ENCODE assay signal across 23 cellular contexts in genomic region chr20:1636621-1637020, GRCh38. TPM values are rescaled to one million over a fixed set of nuclear protein-coding genes. Genes with fewer than 3 reads are reported as not detected.
DNase-seq lines count a peak whose midpoint lies in the region; ATAC-seq, FAIRE-seq and TF ChIP-seq lines count a peak whose summit lies in the region.
"Had no signal": no experiment of that assay in that cellular context is flagged by ENCODE, and none has a peak within 500 bp of the region (broad histone marks: within the 10 kb centered on the region; RNA-seq: fewer than 3 reads in every experiment).

No MANE protein-coding gene starts in this region.

- H3K27ac ChIP-seq in HCT116 (ENCODE audit: low read depth, low read length): no peak overlapping the region
- H3K27ac ChIP-seq in GM12878 (ENCODE audit: control insufficient read depth, insufficient read depth): no peak overlapping the region
- no peak overlapping the region for H3K27ac ChIP-seq in mesendoderm (ENCODE audit: low read depth, low read length)
- no peak overlapping the region for H3K27ac ChIP-seq in Karpas-422 (ENCODE audit: low read length)
- H3K27ac ChIP-seq: C4-2B, hepatocyte, neutrophil, SJSA1, tibial nerve had no signal

- intact Hi-C loops in activated CD4-positive, alpha-beta T cell treated with anti-CD3 and anti-CD28 coated beads for 36 hours (cut with DNase I, micrococcal nuclease): no loop called here
- intact Hi-C loops in HCT116 (cut with micrococcal nuclease) (no loop called here), GM12878 (cut with micrococcal nuclease; ENCODE audit: unreplicated experiment) (no loop called here)

- no peaks in the 10 kb centered on the region for H3K36me3 ChIP-seq in HCT116 (ENCODE audit: control insufficient read depth in 1 of 2, insufficient read depth in 2 of 2, low read length in 2 of 2)
- no peaks in the 10 kb centered on the region for H3K36me3 ChIP-seq in GM12878 (ENCODE audit: control insufficient read depth in 2 of 2, insufficient read depth in 2 of 2, low read length in 1 of 2)
- no peaks in the 10 kb centered on the region for H3K36me3 ChIP-seq in mesendoderm (ENCODE audit: control insufficient read depth, insufficient read depth, low read length)
- H3K36me3 ChIP-seq in Karpas-422 (ENCODE audit: insufficient read depth, low read length): no peaks in the 10 kb centered on the region
- H3K36me3 ChIP-seq: neutrophil, SJSA1, tibial nerve had no signal

- no peak overlapping the region for H4K8ac ChIP-seq in mesendoderm (ENCODE audit: low read depth, low read length)

- H3K56ac ChIP-seq in mesendoderm (ENCODE audit: low read length): no peak overlapping the region

- H3K27ac Mint-ChIP-seq in activated CD4-positive, alpha-beta T cell treated with anti-CD3 and anti-CD28 coated beads for 36 hours: peak overlapping the region; percentile 21
- H3K27ac Mint-ChIP-seq: T-helper 2 cell treated with Interferon-gamma antibody and Interleukin-4, amounts not matched to agents 5 μg/mL and 100 μg/mL, for 36 hours had no signal

- H3K27me3 ChIP-seq in HCT116 (ENCODE audit: insufficient read depth, low read length) (no peaks in the 10 kb centered on the region), GM12878 (replicated peaks in 1 of 2; ENCODE audit: control insufficient read depth in 2 of 2, insufficient read depth in 2 of 2, low read length in 1 of 2) (no peaks in the 10 kb centered on the region; a peak in 1 of 4 replicates), mesendoderm (ENCODE audit: insufficient read depth, low read length, poor library complexity) (no peaks in the 10 kb centered on the region), Karpas-422 (ENCODE audit: low read length) (no peaks in the 10 kb centered on the region)
- H3K27me3 ChIP-seq: hepatocyte, neutrophil, tibial nerve had no signal

- H3K4ac ChIP-seq in mesendoderm (ENCODE audit: low read depth, low read length): no peak overlapping the region

- H3K4me1 Mint-ChIP-seq in activated CD4-positive, alpha-beta T cell treated with anti-CD3 and anti-CD28 coated beads for 36 hours: peaks cover 38% of the 10 kb centered on the region

- H3K4me3 ChIP-seq in HCT116 (replicated peaks in 1 of 2; ENCODE audit: low read depth in 1 of 2, low read length in 2 of 2): no peak overlapping the region
- no peak overlapping the region for H3K4me3 ChIP-seq in GM12878
- H3K4me3 ChIP-seq in mesendoderm (ENCODE audit: low read length): no peak overlapping the region
- no peak overlapping the region for H3K4me3 ChIP-seq in Karpas-422 (ENCODE audit: low read length)
- H3K4me3 ChIP-seq: hepatocyte, SJSA1, tibial nerve had no signal

- no peak overlapping the region for H2AK5ac ChIP-seq in mesendoderm (ENCODE audit: low read length)

- peaks cover 10% of the 10 kb centered on the region for H3K9me3 Mint-ChIP-seq in activated CD4-positive, alpha-beta T cell treated with anti-CD3 and anti-CD28 coated beads for 36 hours (ENCODE audit: low read depth)

- no peak overlapping the region for H2AFZ ChIP-seq in HCT116 (ENCODE audit: low read depth, low read length, poor library complexity, severe bottlenecking)
- no peak overlapping the region for H2AFZ ChIP-seq in GM12878 (ENCODE audit: control insufficient read depth, low read depth, low read length)
- H2AFZ ChIP-seq in Karpas-422 (ENCODE audit: low read length): no peak overlapping the region
- H2AFZ ChIP-seq: hepatocyte had no signal

- H2BK15ac ChIP-seq in mesendoderm (replicated peaks; ENCODE audit: low read depth): no peak overlapping the region

- H3K9ac ChIP-seq in HCT116 (ENCODE audit: low read length): no peak overlapping the region
- H3K9ac ChIP-seq in GM12878 (ENCODE audit: control insufficient read depth, insufficient read depth, low read length): no peak overlapping the region
- no peak overlapping the region for H3K9ac ChIP-seq in mesendoderm (ENCODE audit: low read length)
- no peak overlapping the region for H3K9ac ChIP-seq in Karpas-422 (ENCODE audit: low read length)

- ATAC-seq in activated CD4-positive, alpha-beta T cell treated with anti-CD3 and anti-CD28 coated beads for 36 hours: no peak
- no peak for ATAC-seq in HCT116
- peak; percentile 39; the same call in 2 of the 3 replicates for ATAC-seq in GM12878
- no peak for ATAC-seq in HG03025 (IDR thresholded peaks at IDR 0.05; ENCODE audit: low FRiP score, unreplicated experiment)
- ATAC-seq: activated CD4-positive, CD25-positive, alpha-beta regulatory T cell treated with anti-CD3 and anti-CD28 coated beads, Interleukin-2, amount 50 U/mL, for 24 hours had no signal

- WGBS in GM12878 (ENCODE audit: insufficient coverage, insufficient replicate concordance, low lambda C conversion rate, missing lambda C conversion rate): 35% methylated on average over 2 of the region's 2 CpGs
- no CpG with 5 or more reads among the region's 2 CpGs for WGBS in mesendoderm (ENCODE audit: extremely low coverage, insufficient coverage, low lambda C conversion rate)

- H3K79me1 ChIP-seq in mesendoderm (ENCODE audit: low read length): no peaks in the 10 kb centered on the region

- no peaks in the 10 kb centered on the region for H3K9me2 ChIP-seq in HCT116 (ENCODE audit: insufficient read depth)
- H3K9me2 ChIP-seq in Karpas-422 (replicated peaks; ENCODE audit: insufficient read depth, low read length): no peaks in the 10 kb centered on the region

- no peak overlapping the region for H3K18ac ChIP-seq in mesendoderm (ENCODE audit: low read length)

- no peak for TF ChIP-seq POLR2A in HCT116 (IDR thresholded peaks at IDR 0.05; ENCODE audit: borderline replicate concordance, extremely low read depth, insufficient read depth, insufficient read length)
- TF ChIP-seq POLR2A in GM12878 (IDR thresholded peaks at IDR 0.05; ENCODE audit: low read depth, low read length): no peak

- TF ChIP-seq EP300 in GM12878 (IDR thresholded peaks at IDR 0.05; ENCODE audit: borderline replicate concordance in 1 of 2, control insufficient read depth in 1 of 2, low read depth in 2 of 2, low read length in 2 of 2): no peak

- TF ChIP-seq CTCF in HCT116 (IDR thresholded peaks at IDR 0.05 in 2 of 3, conservative IDR thresholded peaks at IDR 0.05 in 1 of 3; ENCODE audit: borderline replicate concordance in 1 of 3, insufficient read depth in 1 of 3, low read depth in 2 of 3, low read length in 2 of 3): peak in 1 of 3 experiments; percentile 23; a peak in 1 of 6 replicates
- TF ChIP-seq CTCF in GM12878 (IDR thresholded peaks at IDR 0.05 in 2 of 3, conservative IDR thresholded peaks at IDR 0.05 in 1 of 3; ENCODE audit: control insufficient read depth in 2 of 3, extremely low read depth in 1 of 3, insufficient read depth in 1 of 3, low read depth in 3 of 3, low read length in 3 of 3): peak; percentile 5 to 15 (median 8); a peak in 2 of 6 replicates

- no peak for FAIRE-seq in GM12878 (lab: Jason Lieb, UNC)
- FAIRE-seq: keratinocyte had no signal

- POLR2A ChIA-PET in activated CD4-positive, alpha-beta T cell treated with anti-CD3 and anti-CD28 coated beads for 36 hours (lab: Charles Lee): no interaction called here
- POLR2A ChIA-PET in HCT116 (lab: Charles Lee) (no interaction called here), GM12878 (lab: Charles Lee) (no interaction called here)

- H4K20me1 ChIP-seq in HCT116 (ENCODE audit: insufficient read depth) (no peaks in the 10 kb centered on the region), GM12878 (ENCODE audit: control insufficient read depth, insufficient read depth) (no peaks in the 10 kb centered on the region), Karpas-422 (ENCODE audit: insufficient read depth, low read depth, low read length) (no peaks in the 10 kb centered on the region)

- BruUV-seq in HCT116 (replicated peaks; lab: Mats Ljungman, UMichigan) (no TSS peak), GM12878 (replicated peaks; lab: Mats Ljungman, UMichigan) (no TSS peak)

- H2BK5ac ChIP-seq in mesendoderm (ENCODE audit: low read length): no peak overlapping the region

- no peak overlapping the region for H3K23ac ChIP-seq in mesendoderm (ENCODE audit: low read length)

- H2BK120ac ChIP-seq in mesendoderm (ENCODE audit: low read depth, low read length): no peak overlapping the region

- DNase-seq in activated CD4-positive, alpha-beta T cell treated with anti-CD3 and anti-CD28 coated beads for 36 hours: no peak
- DNase-seq in activated CD4-positive, alpha-beta T cell treated with anti-CD3 and anti-CD28 coated beads for 1 hour: no peak
- DNase-seq in HCT116 (ENCODE audit: low read depth, low spot score) (no peak), GM12878 (ENCODE audit: low read depth, low spot score) (no peak), mesendoderm (peak; percentile 46), Karpas-422 (no peak), NCI-H345 (lab: John Stamatoyannopoulos, UW) (no peak)
- DNase-seq: activated effector memory CD4-positive, alpha-beta T cell treated with anti-CD3 and anti-CD28 coated beads, Interleukin-2, amount 50 U/mL, for 16 hours; HCEC 1CT; KBM-7; midbrain; NCI-H1105; NCI-H69 had no signal

- in situ Hi-C loops in GM12878 (cut with MboI): no loop called here

- H3K4me2 ChIP-seq in HCT116 (ENCODE audit: low read length): no peak overlapping the region
- H3K4me2 ChIP-seq in GM12878 (ENCODE audit: control insufficient read depth, insufficient read depth): no peak overlapping the region
- H3K4me2 ChIP-seq in mesendoderm (ENCODE audit: low read length): no peak overlapping the region
- H3K4me2 ChIP-seq in Karpas-422 (ENCODE audit: low read depth, low read length, poor library complexity, severe bottlenecking): no peak overlapping the region
- H3K4me2 ChIP-seq: hepatocyte had no signal

- H3K36me3 Mint-ChIP-seq in activated CD4-positive, alpha-beta T cell treated with anti-CD3 and anti-CD28 coated beads for 36 hours (ENCODE audit: low read depth): peaks cover 50% of the 10 kb centered on the region

- SMC1A ChIA-PET in GM12878 (lab: Charles Lee; ENCODE audit: uncharacterized antibody, unreplicated experiment): interaction anchor here (1.0 to 1.4 kb wide), 5 partner anchors 11 to 128 kb away, joined by 3 to 8 read pairs (median 3); no protein-coding TSS in a partner anchor

- CTCF ChIA-PET in activated CD4-positive, alpha-beta T cell treated with anti-CD3 and anti-CD28 coated beads for 36 hours (lab: Charles Lee): interaction anchor here (0.7 kb wide), 1 partner anchor 300 kb away, joined by 3 read pairs; no protein-coding TSS in a partner anchor
- CTCF ChIA-PET in HCT116 (lab: Charles Lee): no interaction called here
- CTCF ChIA-PET in GM12878 (lab: Yijun Ruan, JAX): interaction anchor here (1.0 to 1.3 kb wide), 6 partner anchors 97 to 133 kb away, joined by 4 to 7 read pairs (median 5); no protein-coding TSS in a partner anchor

- H3K4me1 ChIP-seq in HCT116 (ENCODE audit: control insufficient read depth in 1 of 2, insufficient read depth in 2 of 2, low read length in 2 of 2) (peaks cover 8 to 10% of the 10 kb centered on the region in 2 experiments), GM12878 (ENCODE audit: control insufficient read depth, insufficient read depth, low read length) (peaks cover 7% of the 10 kb centered on the region), mesendoderm (ENCODE audit: control insufficient read depth, low read depth, low read length) (no peaks in the 10 kb centered on the region), Karpas-422 (ENCODE audit: low read length) (no peaks in the 10 kb centered on the region)
- H3K4me1 ChIP-seq: SJSA1, tibial nerve had no signal

- H3K9me3 ChIP-seq in HCT116 (ENCODE audit: control insufficient read depth in 1 of 2, insufficient read depth in 1 of 2, low read depth in 1 of 2, low read length in 2 of 2) (no peaks in the 10 kb centered on the region), GM12878 (replicated peaks; ENCODE audit: control insufficient read depth, insufficient read depth, low read length) (no peaks in the 10 kb centered on the region; the same call in 2 of the 3 replicates), Karpas-422 (ENCODE audit: low read length) (no peaks in the 10 kb centered on the region)
- H3K9me3 ChIP-seq: neutrophil, SJSA1 had no signal

- no peak overlapping the region for H3K4me3 Mint-ChIP-seq in activated CD4-positive, alpha-beta T cell treated with anti-CD3 and anti-CD28 coated beads for 36 hours
- H3K4me3 Mint-ChIP-seq: T-helper 2 cell treated with Interferon-gamma antibody and Interleukin-4, amounts not matched to agents 5 μg/mL and 100 μg/mL, for 36 hours had no signal

- TF ChIP-seq RAD21 in HCT116 (IDR thresholded peaks at IDR 0.05; ENCODE audit: low read depth) (peak; percentile 47; the same call in 1 of the 2 replicates), GM12878 (IDR thresholded peaks at IDR 0.05; ENCODE audit: insufficient read depth, low read depth, low read length) (peak; percentile 33; the same call in 1 of the 2 replicates)

- H3K79me2 ChIP-seq in HCT116 (ENCODE audit: insufficient read depth, low read length): no peaks in the 10 kb centered on the region
- no peaks in the 10 kb centered on the region for H3K79me2 ChIP-seq in GM12878 (ENCODE audit: control insufficient read depth, insufficient read depth, low read length)
- H3K79me2 ChIP-seq in mesendoderm (ENCODE audit: control insufficient read depth, insufficient read depth, low read length): no peaks in the 10 kb centered on the region
- H3K79me2 ChIP-seq in Karpas-422 (ENCODE audit: low read length): no peaks in the 10 kb centered on the region
- H3K79me2 ChIP-seq: hepatocyte had no signal

- no peaks in the 10 kb centered on the region for H3K27me3 Mint-ChIP-seq in activated CD4-positive, alpha-beta T cell treated with anti-CD3 and anti-CD28 coated beads for 36 hours

- H4K5ac ChIP-seq in mesendoderm (ENCODE audit: low read length): no peak overlapping the region

- RAD21 ChIA-PET in HCT116 (lab: Charles Lee; ENCODE audit: low non-redundant PET in 1 of 2, low total read pairs in 2 of 2, uncharacterized antibody in 2 of 2, unreplicated experiment in 2 of 2): no interaction called here
- RAD21 ChIA-PET in GM12878 (lab: Charles Lee; ENCODE audit: unreplicated experiment): interaction anchor here (1.0 to 1.4 kb wide), 4 partner anchors 127 to 140 kb away, joined by 3 to 10 read pairs (median 3); no protein-coding TSS in a partner anchor

RNA-seq across cellular contexts. Expression of gene SIRPB1, which starts 16.8 kb away (rescaled TPM):
- 1 to 10 TPM; 1.0 to 2.1 TPM for total RNA-seq in activated CD4-positive, alpha-beta T cell treated with anti-CD3 and anti-CD28 coated beads for 36 hours
- total RNA-seq in HCT116 (2021; ENCODE audit: unreplicated experiment) (1.9 TPM), GM12878 (2014; rRNA removed) (10.0 and 10.3 TPM in 2 replicates), GM12878 (2014; rRNA removed; fragmentation: Illumina TruSeq; extraction: Trizol) (8.2 and 12.0 TPM in 2 replicates), GM12878 (2021) (18.9 and 20.1 TPM in 2 replicates)
- 0.98 and 1.2 TPM in 2 replicates for polyA plus RNA-seq in HCT116 (2012)
- 114 and 121 TPM in 2 replicates for total RNA-seq in GM12878 (2013; cell fraction: nucleolus; rRNA removed)
- polyA plus RNA-seq in GM12878 (2011; ENCODE audit: low read depth): 3.0 TPM
- polyA plus RNA-seq in GM12878 (2011; rRNA removed) (2.7 and 3.4 TPM in 2 replicates), GM12878 (2014; fragmentation: Illumina TruSeq; extraction: Trizol) (22.3 and 26.0 TPM in 2 replicates), GM12878 (2014; fragmentation: Nextera tagmentation; extraction: Ambion mirVana) (10 to 100 TPM; 27.9 to 33.8 TPM), GM12878 (2014; rRNA removed) (17.0 and 17.9 TPM in 2 replicates), GM12878 (2016; fragmentation: Nextera tagmentation; extraction: Ambion mirVana) (1 to 10 TPM; 9.2 to 9.7 TPM)
- 4.0 and 4.3 TPM in 2 replicates for polyA plus RNA-seq in GM12878 (2011; cell fraction: cytosol; rRNA removed)
- polyA plus RNA-seq in GM12878 (2011; cell fraction: nucleus; rRNA removed): 8.0 and 8.5 TPM in 2 replicates
- 1.2 and 2.9 TPM in 2 replicates for polyA plus RNA-seq in GM12878 (2012)
- 6.6 and 7.5 TPM in 2 replicates for polyA minus RNA-seq in GM12878 (2011; rRNA and poly(A)+ RNA removed)
- 2.8 and 3.7 TPM in 2 replicates for polyA minus RNA-seq in GM12878 (2011; cell fraction: cytosol; rRNA and poly(A)+ RNA removed)
- polyA minus RNA-seq in GM12878 (2011; cell fraction: nucleus; rRNA and poly(A)+ RNA removed): 2.2 and 4.6 TPM in 2 replicates
- polyA plus RNA-seq in mesendoderm (2013, experiment 1 of 2): 0.08 TPM
- polyA plus RNA-seq in mesendoderm (2013, experiment 2 of 2): 0.08 TPM
- total RNA-seq in Karpas-422 (2014; rRNA removed; shearing (Covaris generic); ENCODE audit: low replicate concordance): 0.18 and 0.45 TPM in 2 replicates
- total RNA-seq: SJSA1 had no signal
- polyA plus RNA-seq: keratinocyte had no signal

RNA-seq across cellular contexts. Expression of gene SIRPG, which starts 21.0 kb away (rescaled TPM):
- 10 to 100 TPM; 34.3 to 48.7 TPM for total RNA-seq in activated CD4-positive, alpha-beta T cell treated with anti-CD3 and anti-CD28 coated beads for 36 hours
- total RNA-seq in HCT116 (2021; ENCODE audit: unreplicated experiment): not detected
- polyA plus RNA-seq in HCT116 (2012): not detected in 2 replicates
- 16.1 and 19.4 TPM in 2 replicates for total RNA-seq in GM12878 (2013; cell fraction: nucleolus; rRNA removed)
- total RNA-seq in GM12878 (2014; rRNA removed): 2.6 and 4.3 TPM in 2 replicates
- 2.7 and 3.1 TPM in 2 replicates for total RNA-seq in GM12878 (2014; rRNA removed; fragmentation: Illumina TruSeq; extraction: Trizol)
- total RNA-seq in GM12878 (2021): 3.4 and 4.0 TPM in 2 replicates
- polyA plus RNA-seq in GM12878 (2011; ENCODE audit: low read depth): 3.2 TPM
- 0.95 and 1.1 TPM in 2 replicates for polyA plus RNA-seq in GM12878 (2011; rRNA removed)
- polyA plus RNA-seq in GM12878 (2011; cell fraction: cytosol; rRNA removed): 1.4 and 1.7 TPM in 2 replicates
- 0.79 and 0.86 TPM in 2 replicates for polyA plus RNA-seq in GM12878 (2011; cell fraction: nucleus; rRNA removed)
- polyA plus RNA-seq in GM12878 (2012): 0.20 and 1.1 TPM in 2 replicates
- 7.6 and 8.3 TPM in 2 replicates for polyA plus RNA-seq in GM12878 (2014; fragmentation: Illumina TruSeq; extraction: Trizol)
- 10 to 100 TPM; 10.0 to 13.0 TPM for polyA plus RNA-seq in GM12878 (2014; fragmentation: Nextera tagmentation; extraction: Ambion mirVana)
- 6.5 and 6.9 TPM in 2 replicates for polyA plus RNA-seq in GM12878 (2014; rRNA removed)
- 1 to 10 TPM; 2.9 to 4.0 TPM for polyA plus RNA-seq in GM12878 (2016; fragmentation: Nextera tagmentation; extraction: Ambion mirVana)
- polyA minus RNA-seq in GM12878 (2011; rRNA and poly(A)+ RNA removed): 0.51 and 0.62 TPM in 2 replicates
- not detected in 2 replicates for polyA minus RNA-seq in GM12878 (2011; cell fraction: cytosol; rRNA and poly(A)+ RNA removed)
- not detected in 2 replicates for polyA minus RNA-seq in GM12878 (2011; cell fraction: nucleus; rRNA and poly(A)+ RNA removed)
- not detected for polyA plus RNA-seq in mesendoderm (2013, experiment 1 of 2)
- polyA plus RNA-seq in mesendoderm (2013, experiment 2 of 2): 0.03 TPM
- not detected in 2 replicates for total RNA-seq in Karpas-422 (2014; rRNA removed; shearing (Covaris generic); ENCODE audit: low replicate concordance)
- total RNA-seq: A172, hepatocyte, SJSA1 had no signal
- polyA plus RNA-seq: hepatocyte, keratinocyte had no signal
